In genomic region chr5:177351392-177352329, GRCh38 we compare ENCODE assay signal across 1 cellular context.
TF ChIP-seq lines count a peak whose summit lies in the region.

Gene LMAN2, minus strand, starts transcription at chr5:177351668. Its CDS starts 21 bp downstream, at chr5:177351647.

TF ChIP-seq in K562, 482 proteins besides CTCF, POLR2A, EP300 and RAD21 (continued from another document and continues in another):
- TF ChIP-seq, protein P1, sequence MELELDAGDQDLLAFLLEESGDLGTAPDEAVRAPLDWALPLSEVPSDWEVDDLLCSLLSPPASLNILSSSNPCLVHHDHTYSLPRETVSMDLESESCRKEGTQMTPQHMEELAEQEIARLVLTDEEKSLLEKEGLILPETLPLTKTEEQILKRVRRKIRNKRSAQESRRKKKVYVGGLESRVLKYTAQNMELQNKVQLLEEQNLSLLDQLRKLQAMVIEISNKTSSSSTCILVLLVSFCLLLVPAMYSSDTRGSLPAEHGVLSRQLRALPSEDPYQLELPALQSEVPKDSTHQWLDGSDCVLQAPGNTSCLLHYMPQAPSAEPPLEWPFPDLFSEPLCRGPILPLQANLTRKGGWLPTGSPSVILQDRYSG (tag; conservative IDR thresholded peaks at IDR 0.05; ENCODE audit: low read depth), result no peak
- TF ChIP-seq, protein P2, sequence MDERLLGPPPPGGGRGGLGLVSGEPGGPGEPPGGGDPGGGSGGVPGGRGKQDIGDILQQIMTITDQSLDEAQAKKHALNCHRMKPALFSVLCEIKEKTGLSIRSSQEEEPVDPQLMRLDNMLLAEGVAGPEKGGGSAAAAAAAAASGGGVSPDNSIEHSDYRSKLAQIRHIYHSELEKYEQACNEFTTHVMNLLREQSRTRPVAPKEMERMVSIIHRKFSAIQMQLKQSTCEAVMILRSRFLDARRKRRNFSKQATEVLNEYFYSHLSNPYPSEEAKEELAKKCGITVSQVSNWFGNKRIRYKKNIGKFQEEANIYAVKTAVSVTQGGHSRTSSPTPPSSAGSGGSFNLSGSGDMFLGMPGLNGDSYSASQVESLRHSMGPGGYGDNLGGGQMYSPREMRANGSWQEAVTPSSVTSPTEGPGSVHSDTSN (CRISPR knock-in tag; IDR thresholded peaks at IDR 0.05; ENCODE audit: low read depth), result peak; percentile 91
- TF ChIP-seq, protein P2 (tag; conservative IDR thresholded peaks at IDR 0.05; ENCODE audit: low read depth), result peak; percentile 99
- TF ChIP-seq DACH1 (IDR thresholded peaks at IDR 0.05; ENCODE audit: partially characterized antibody) (no peak), CCNT2 (IDR thresholded peaks at IDR 0.05; ENCODE audit: borderline replicate concordance, extremely low read depth, insufficient read length, low read depth, low read length) (no peak), FUS (optimal IDR thresholded peaks at IDR 0.05; ENCODE audit: low read depth, low read length) (no peak), ZNF239 (CRISPR knock-in tag; IDR thresholded peaks at IDR 0.05) (no peak), HNRNPUL1 (IDR thresholded peaks at IDR 0.05; ENCODE audit: low read length) (no peak), ZNF318 (IDR thresholded peaks at IDR 0.05; ENCODE audit: borderline replicate concordance in 1 of 2, low read depth in 1 of 2) (no peak), ZC3H11A (IDR thresholded peaks at IDR 0.05; ENCODE audit: low read depth, low read length) (no peak), ZBTB34 (CRISPR knock-in tag; IDR thresholded peaks at IDR 0.05) (no peak), GTF2E2 (tag; IDR thresholded peaks at IDR 0.05) (0 out of 2 replicates have a peak, but pooled peaks have one; percentile 13), DMBX1 (CRISPR knock-in tag; IDR thresholded peaks at IDR 0.05; ENCODE audit: borderline replicate concordance) (no peak; the same call in 1 of the 2 replicates), ESRRA (IDR thresholded peaks at IDR 0.05; ENCODE audit: borderline replicate concordance, low read depth) (peak; percentile 73), CHD2 (IDR thresholded peaks at IDR 0.05; ENCODE audit: low read depth, low read length) (peak; percentile 86), NELFE (IDR thresholded peaks at IDR 0.05; ENCODE audit: insufficient read depth, insufficient read length) (no peak), FOXJ2 (tag; IDR thresholded peaks at IDR 0.05) (no peak), SOX6 (IDR thresholded peaks at IDR 0.05) (peak; percentile 48; the same call in 1 of the 2 replicates), ZNF699 (CRISPR knock-in tag; IDR thresholded peaks at IDR 0.05; ENCODE audit: insufficient replicate concordance) (no peak), NFATC3 (IDR thresholded peaks at IDR 0.05) (peak; percentile 90; the same call in 1 of the 2 replicates), ZFP1 (CRISPR knock-in tag; IDR thresholded peaks at IDR 0.05) (no peak), TRIM28 (IDR thresholded peaks at IDR 0.05) (peak; percentile 83), SREBF1 (IDR thresholded peaks at IDR 0.05; ENCODE audit: borderline replicate concordance, low read depth, low read length) (no peak), ZNF589 (CRISPR knock-in tag; IDR thresholded peaks at IDR 0.05; ENCODE audit: low read depth) (no peak), ZNF354B (CRISPR knock-in tag; IDR thresholded peaks at IDR 0.05) (no peak), MCM2 (IDR thresholded peaks at IDR 0.05; ENCODE audit: low read depth) (no peak), USF2 (CRISPR knock-in tag; IDR thresholded peaks at IDR 0.05) (no peak), CXXC5 (CRISPR knock-in tag; IDR thresholded peaks at IDR 0.05) (peak; percentile 94), NUFIP1 (IDR thresholded peaks at IDR 0.05; ENCODE audit: partially characterized antibody) (no peak), ATF6 (CRISPR knock-in tag; IDR thresholded peaks at IDR 0.05) (peak; percentile 69; the same call in 1 of the 2 replicates), OTX1 (CRISPR knock-in tag; IDR thresholded peaks at IDR 0.05) (peak; percentile 67; the same call in 1 of the 2 replicates), MNT (conservative IDR thresholded peaks at IDR 0.05) (peak; percentile 87 to 93), ZFP30 (CRISPR knock-in tag; IDR thresholded peaks at IDR 0.05; ENCODE audit: borderline replicate concordance) (no peak)
- TF ChIP-seq, protein P3, sequence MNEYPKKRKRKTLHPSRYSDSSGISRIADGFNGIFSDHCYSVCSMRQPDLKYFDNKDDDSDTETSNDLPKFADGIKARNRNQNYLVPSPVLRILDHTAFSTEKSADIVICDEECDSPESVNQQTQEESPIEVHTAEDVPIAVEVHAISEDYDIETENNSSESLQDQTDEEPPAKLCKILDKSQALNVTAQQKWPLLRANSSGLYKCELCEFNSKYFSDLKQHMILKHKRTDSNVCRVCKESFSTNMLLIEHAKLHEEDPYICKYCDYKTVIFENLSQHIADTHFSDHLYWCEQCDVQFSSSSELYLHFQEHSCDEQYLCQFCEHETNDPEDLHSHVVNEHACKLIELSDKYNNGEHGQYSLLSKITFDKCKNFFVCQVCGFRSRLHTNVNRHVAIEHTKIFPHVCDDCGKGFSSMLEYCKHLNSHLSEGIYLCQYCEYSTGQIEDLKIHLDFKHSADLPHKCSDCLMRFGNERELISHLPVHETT (CRISPR knock-in tag; conservative IDR thresholded peaks at IDR 0.05 in 1 of 2, IDR thresholded peaks at IDR 0.05 in 1 of 2), result 0 out of 4 replicates have a peak, but pooled peaks of 1 of the 2 experiments have one; percentile 65
- TF ChIP-seq, protein P4, sequence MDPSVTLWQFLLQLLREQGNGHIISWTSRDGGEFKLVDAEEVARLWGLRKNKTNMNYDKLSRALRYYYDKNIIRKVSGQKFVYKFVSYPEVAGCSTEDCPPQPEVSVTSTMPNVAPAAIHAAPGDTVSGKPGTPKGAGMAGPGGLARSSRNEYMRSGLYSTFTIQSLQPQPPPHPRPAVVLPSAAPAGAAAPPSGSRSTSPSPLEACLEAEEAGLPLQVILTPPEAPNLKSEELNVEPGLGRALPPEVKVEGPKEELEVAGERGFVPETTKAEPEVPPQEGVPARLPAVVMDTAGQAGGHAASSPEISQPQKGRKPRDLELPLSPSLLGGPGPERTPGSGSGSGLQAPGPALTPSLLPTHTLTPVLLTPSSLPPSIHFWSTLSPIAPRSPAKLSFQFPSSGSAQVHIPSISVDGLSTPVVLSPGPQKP (CRISPR knock-in tag; IDR thresholded peaks at IDR 0.05), result no peak
- TF ChIP-seq, protein P5, sequence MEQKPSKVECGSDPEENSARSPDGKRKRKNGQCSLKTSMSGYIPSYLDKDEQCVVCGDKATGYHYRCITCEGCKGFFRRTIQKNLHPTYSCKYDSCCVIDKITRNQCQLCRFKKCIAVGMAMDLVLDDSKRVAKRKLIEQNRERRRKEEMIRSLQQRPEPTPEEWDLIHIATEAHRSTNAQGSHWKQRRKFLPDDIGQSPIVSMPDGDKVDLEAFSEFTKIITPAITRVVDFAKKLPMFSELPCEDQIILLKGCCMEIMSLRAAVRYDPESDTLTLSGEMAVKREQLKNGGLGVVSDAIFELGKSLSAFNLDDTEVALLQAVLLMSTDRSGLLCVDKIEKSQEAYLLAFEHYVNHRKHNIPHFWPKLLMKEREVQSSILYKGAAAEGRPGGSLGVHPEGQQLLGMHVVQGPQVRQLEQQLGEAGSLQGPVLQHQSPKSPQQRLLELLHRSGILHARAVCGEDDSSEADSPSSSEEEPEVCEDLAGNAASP (IDR thresholded peaks at IDR 0.05), result no peak
